In the genomic region with DNA sequence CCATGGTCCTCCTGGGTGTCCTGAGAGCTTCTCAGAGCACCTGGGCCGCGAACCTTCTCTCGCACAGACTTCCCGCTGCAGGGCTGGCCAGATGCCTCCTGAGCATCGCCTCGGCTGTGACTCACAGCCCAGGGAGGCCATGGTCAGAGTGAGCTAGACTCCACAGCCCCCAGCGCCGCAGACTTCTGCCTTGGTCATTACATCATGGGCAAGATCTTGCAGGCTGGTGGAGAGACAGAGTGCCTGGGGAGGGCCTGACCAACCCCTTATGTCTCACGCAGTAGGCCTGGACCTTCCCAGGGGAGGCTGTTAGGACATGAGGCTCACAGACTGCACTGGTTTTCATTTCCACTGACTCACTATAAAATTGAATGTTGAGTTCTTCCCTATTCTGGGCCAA, we compare ENCODE assay signal across 25 cellular contexts. TPM values are rescaled to one million over a fixed set of nuclear protein-coding genes. Genes with fewer than 3 reads are reported as not detected.
DNase-seq lines count a peak whose midpoint lies in the region; ATAC-seq and TF ChIP-seq lines count a peak whose summit lies in the region.
"Had no signal": no experiment of that assay in that cellular context is flagged by ENCODE, and none has a peak within 500 bp of the region (broad histone marks: within the 10 kb centered on the region; RNA-seq: fewer than 3 reads in every experiment).

No MANE protein-coding gene starts in this region.

- in situ Hi-C loops in GM23248 (cut with MboI): no loop called here

- H3K27me3 Mint-ChIP-seq in activated T-cell treated with anti-CD3 and anti-CD28 coated beads, Interleukin-2, amount 50 U/mL, for 72 hours (ENCODE audit: low read depth): peaks cover 32% of the 10 kb centered on the region
- H3K27me3 Mint-ChIP-seq: type B pancreatic cell had no signal

- H3K4me3 ChIP-seq in GM23248 (no peak overlapping the region), fibroblast of the aortic adventitia (ENCODE audit: low read depth, low read length) (no peak overlapping the region), heart right ventricle (no peak overlapping the region)
- H3K4me3 ChIP-seq: esophagus muscularis mucosa had no signal

- H3K9me2 ChIP-seq in GM23248 (ENCODE audit: insufficient read depth): no peaks in the 10 kb centered on the region

- peak; percentile 24 for ATAC-seq in sciatic nerve
- no peak for ATAC-seq in heart right ventricle
- ATAC-seq in activated T-cell treated with anti-CD3 and anti-CD28 coated beads, Interleukin-2, amount 50 U/mL, for 72 hours (replicated peaks in 1 of 2): no peak
- ATAC-seq: activated CD8-positive, alpha-beta T cell treated with anti-CD3 and anti-CD28 coated beads for 36 hours; activated naive CD4-positive, alpha-beta T cell treated with anti-CD3 and anti-CD28 coated beads, Interleukin-2, amount 50 U/mL, for 72 hours; Right ventricle myocardium inferior; stimulated activated naive B cell treated with anti-CD40 and anti-IgM and Interleukin-4, amounts not matched to agents 10 μg/mL and 1 μg/mL and 100 μg/mL, for 72 hours had no signal

- no peak overlapping the region for H3K4me2 ChIP-seq in GM23248 (ENCODE audit: unreplicated experiment)

- H3K4me1 ChIP-seq in GM23248 (ENCODE audit: insufficient read depth) (no peaks in the 10 kb centered on the region), heart right ventricle (no peaks in the 10 kb centered on the region)
- H3K4me1 ChIP-seq: esophagus muscularis mucosa had no signal

- H3K27me3 ChIP-seq in GM23248 (replicated peaks; ENCODE audit: insufficient read depth) (peaks cover 9% of the 10 kb centered on the region; the same call in 1 of the 2 replicates), heart right ventricle (peaks cover 0 to 53% (median 20%) of the 10 kb centered on the region in 7 donors)

- H3K36me3 ChIP-seq in GM23248 (ENCODE audit: low read depth) (no peaks in the 10 kb centered on the region), heart right ventricle (no peaks in the 10 kb centered on the region)
- H3K36me3 ChIP-seq: esophagus muscularis mucosa had no signal

- intact Hi-C loops in sciatic nerve (cut with DNase I) (no loop called here), heart right ventricle (cut with DNase I) (no loop called here)

- H3F3A ChIP-seq in GM23248 (ENCODE audit: insufficient read depth): no peaks in the 10 kb centered on the region

- no peak overlapping the region for H3K9ac ChIP-seq in GM23248

- no peak overlapping the region for H2AFZ ChIP-seq in GM23248

- H3K79me2 ChIP-seq in GM23248 (ENCODE audit: insufficient read depth): no peaks in the 10 kb centered on the region

- no peaks in the 10 kb centered on the region for H3K4me1 Mint-ChIP-seq in activated T-cell treated with anti-CD3 and anti-CD28 coated beads, Interleukin-2, amount 50 U/mL, for 72 hours (ENCODE audit: low read depth)
- H3K4me1 Mint-ChIP-seq: activated B cell treated with CpG ODN at 0.5 μM for 24 hours; stimulated activated naive B cell treated with anti-CD40 and anti-IgM and Interleukin-4, amounts not matched to agents 10 μg/mL and 1 μg/mL and 100 μg/mL, for 72 hours had no signal

- H4K20me1 ChIP-seq in GM23248 (ENCODE audit: insufficient read depth): no peaks in the 10 kb centered on the region

- H3K27ac ChIP-seq in GM23248: peak overlapping the region; percentile 47; the same call in 1 of the 2 replicates
- H3K27ac ChIP-seq in VCaP: peak overlapping the region; percentile 74
- no peak overlapping the region for H3K27ac ChIP-seq in heart right ventricle
- H3K27ac ChIP-seq: esophagus muscularis mucosa had no signal

- no peak overlapping the region for H3K4me3 Mint-ChIP-seq in activated T-cell treated with anti-CD3 and anti-CD28 coated beads, Interleukin-2, amount 50 U/mL, for 72 hours
- H3K4me3 Mint-ChIP-seq: activated B cell treated with CpG ODN at 0.5 μM for 24 hours; activated CD8-positive, alpha-beta T cell treated with anti-CD3 and anti-CD28 coated beads for 36 hours; CD4-positive, alpha-beta T cell; stimulated activated naive B cell treated with anti-CD40 and anti-IgM and Interleukin-4, amounts not matched to agents 10 μg/mL and 1 μg/mL and 100 μg/mL, for 72 hours; type B pancreatic cell had no signal

- H3K27ac Mint-ChIP-seq in activated T-cell treated with anti-CD3 and anti-CD28 coated beads, Interleukin-2, amount 50 U/mL, for 72 hours: no peak overlapping the region
- H3K27ac Mint-ChIP-seq: activated B cell treated with CpG ODN at 0.5 μM for 24 hours; activated CD8-positive, alpha-beta T cell treated with anti-CD3 and anti-CD28 coated beads for 36 hours; activated naive CD4-positive, alpha-beta T cell treated with anti-CD3 and anti-CD28 coated beads, Interleukin-2, amount 50 U/mL, for 72 hours; CD4-positive, alpha-beta T cell; stimulated activated naive B cell treated with anti-CD40 and anti-IgM and Interleukin-4, amounts not matched to agents 10 μg/mL and 1 μg/mL and 100 μg/mL, for 72 hours; type B pancreatic cell had no signal

- H3K36me3 Mint-ChIP-seq in activated T-cell treated with anti-CD3 and anti-CD28 coated beads, Interleukin-2, amount 50 U/mL, for 72 hours (ENCODE audit: insufficient read depth in 2 of 2): no peaks in the 10 kb centered on the region
- H3K36me3 Mint-ChIP-seq: activated naive CD4-positive, alpha-beta T cell treated with anti-CD3 and anti-CD28 coated beads, Interleukin-2, amount 50 U/mL, for 72 hours; stimulated activated naive B cell treated with anti-CD40 and anti-IgM and Interleukin-4, amounts not matched to agents 10 μg/mL and 1 μg/mL and 100 μg/mL, for 72 hours; type B pancreatic cell had no signal

- TF ChIP-seq CTCF in VCaP (conservative IDR thresholded peaks at IDR 0.05) (no peak), fibroblast of the aortic adventitia (IDR thresholded peaks at IDR 0.05; ENCODE audit: insufficient read depth, low read length) (no peak), heart right ventricle (IDR thresholded peaks at IDR 0.05) (no peak)

- H3K9me3 ChIP-seq in GM23248 (ENCODE audit: low read depth): no peaks in the 10 kb centered on the region
- H3K9me3 ChIP-seq in heart right ventricle: no peaks in the 10 kb centered on the region
- H3K9me3 ChIP-seq: esophagus muscularis mucosa had no signal

- no peaks in the 10 kb centered on the region for H3K9me3 Mint-ChIP-seq in activated T-cell treated with anti-CD3 and anti-CD28 coated beads, Interleukin-2, amount 50 U/mL, for 72 hours
- H3K9me3 Mint-ChIP-seq: activated B cell treated with CpG ODN at 0.5 μM for 24 hours; activated CD8-positive, alpha-beta T cell treated with anti-CD3 and anti-CD28 coated beads for 36 hours; activated naive CD4-positive, alpha-beta T cell treated with anti-CD3 and anti-CD28 coated beads, Interleukin-2, amount 50 U/mL, for 72 hours; CD4-positive, alpha-beta T cell; stimulated activated naive B cell treated with anti-CD40 and anti-IgM and Interleukin-4, amounts not matched to agents 10 μg/mL and 1 μg/mL and 100 μg/mL, for 72 hours; type B pancreatic cell had no signal

- peak; percentile 86 for DNase-seq in GM23248
- peak; percentile 49 for DNase-seq in fibroblast of the aortic adventitia (ENCODE audit: low read depth)
- no peak for DNase-seq in sciatic nerve (ENCODE audit: low spot score)
- no peak for DNase-seq in heart right ventricle
- no peak for DNase-seq in NCI-H1436 (lab: John Stamatoyannopoulos, UW)
- DNase-seq in activated naive CD4-positive, alpha-beta T cell treated with anti-CD3 and anti-CD28 coated beads, Interleukin-2, amount 50 U/mL, for 16 hours: no peak
- no peak for DNase-seq in activated T-cell treated with anti-CD3 and anti-CD28 coated beads, Interleukin-2, amount 50 U/mL, for 72 hours
- DNase-seq: ACHN; activated B cell treated with CpG ODN at 0.5 μM for 24 hours; activated CD8-positive, alpha-beta T cell treated with anti-CD3 and anti-CD28 coated beads for 36 hours; activated T-cell treated with anti-CD3 and anti-CD28 coated beads, Interleukin-2, amount 50 U/mL, for 48 hours; CD4-positive, alpha-beta T cell; DMS79; kidney glomerular epithelial cell; NCI-H1048; NCI-H2107; NCI-H524; retina; stimulated activated naive B cell treated with anti-CD40 and anti-IgM and Interleukin-4, amounts not matched to agents 10 μg/mL and 1 μg/mL and 100 μg/mL, for 72 hours had no signal

- WGBS in GM23248 (ENCODE audit: low coverage in 1 of 2, low lambda C conversion rate in 2 of 2, missing lambda C conversion rate in 2 of 2), 2 experiments: 45 to 51% methylated on average over 9 of the region's 9 CpGs
- 92 to 94% methylated on average over 9 of the region's 9 CpGs for WGBS in heart right ventricle, 2 donors

RNA-seq across cellular contexts. Expression of gene SMOC1, which starts 41.8 kb away (rescaled TPM):
- total RNA-seq in GM23248 (2014; rRNA removed; shearing (Covaris generic)): 3.5 and 4.6 TPM in 2 replicates
- polyA plus RNA-seq in GM23248 (2016; fragmentation: Nextera tagmentation; extraction: Ambion mirVana) (0.70 and 1.3 TPM in 2 replicates), heart right ventricle (1 to 10 TPM; 1.1 to 2.9 TPM)
- total RNA-seq in fibroblast of the aortic adventitia (ENCODE audit: low replicate concordance) (0.25 and 1.1 TPM in 2 replicates), sciatic nerve (12.9 TPM), heart right ventricle (1 to 10 TPM in 6 of 10 donors, under 1 TPM in 4; 0.15 to 6.8 (median 1.3) TPM)
- total RNA-seq in activated T-cell treated with anti-CD3 and anti-CD28 coated beads, Interleukin-2, amount 50 U/mL, for 72 hours: not detected
- total RNA-seq: activated B cell treated with CpG ODN at 0.5 μM for 24 hours; activated CD8-positive, alpha-beta T cell treated with anti-CD3 and anti-CD28 coated beads for 36 hours; activated naive CD4-positive, alpha-beta T cell treated with anti-CD3 and anti-CD28 coated beads, Interleukin-2, amount 50 U/mL, for 72 hours; CD4-positive, alpha-beta T cell; T-helper 1 cell treated with Interleukin-12 subunit alpha and Interleukin-12 subunit beta and Interleukin-4 antibody, amounts not matched to agents 30 ng/mL and 1 ng/mL, for 36 hours had no signal

Comparison
In these comparisons a context has a peak if more than half of its experiments do, and no peak if none do; other contexts are left out.
1. DNase-seq: peak in GM23248 (single experiment) and fibroblast of the aortic adventitia (single experiment); none in sciatic nerve (single experiment), heart right ventricle (0 of 2), NCI-H1436 (single experiment), activated naive CD4-positive, alpha-beta T cell treated with anti-CD3 and anti-CD28 coated beads, Interleukin-2, amount 50 U/mL, for 16 hours (single experiment) and activated T-cell treated with anti-CD3 and anti-CD28 coated beads, Interleukin-2, amount 50 U/mL, for 72 hours (0 of 2).
2. H3K27ac ChIP-seq: peak in GM23248 (single experiment) and VCaP (single experiment); none in heart right ventricle (0 of 10).